Comparison of ENCODE assay signal across 1 cellular context in genomic region chr5:150627731-150628545, GRCh38.
TF ChIP-seq lines count a peak whose summit lies in the region.

No MANE protein-coding gene starts in this region.

TF ChIP-seq in H1, 55 proteins besides CTCF, POLR2A, EP300 and RAD21 (continued from another document):
- TF ChIP-seq JUN (IDR thresholded peaks at IDR 0.05; ENCODE audit: low read depth, low read length) = no peak
